Comparison of ENCODE assay signal across 14 cellular contexts in genomic region chr7:142539901-142540300, GRCh38.
A peak's percentile ranks its signal among the peaks of the same experiment; 100 is the strongest.
DNase-seq lines count a peak whose midpoint lies in the region; ATAC-seq and TF ChIP-seq lines count a peak whose summit lies in the region.
"Had no signal": no experiment of that assay in that cellular context is flagged by ENCODE, and none has a peak within 500 bp of the region (broad histone marks: within the 10 kb centered on the region; RNA-seq: fewer than 3 reads in every experiment).

No MANE protein-coding gene starts in this region.

- H3K9me3 Mint-ChIP-seq in activated CD4-positive, alpha-beta T cell treated with anti-CD3 and anti-CD28 coated beads, Interleukin-2, amount 10 ng/mL, durations not matched to agents 24 days and 14 days, result no peaks in the 10 kb centered on the region
- no peaks in the 10 kb centered on the region for H3K9me3 Mint-ChIP-seq in naive thymus-derived CD4-positive, alpha-beta T cell
- no peaks in the 10 kb centered on the region for H3K9me3 Mint-ChIP-seq in chondrocyte (ENCODE audit: low read depth)
- H3K9me3 Mint-ChIP-seq: type B pancreatic cell had no signal

- POLR2A ChIA-PET in naive thymus-derived CD4-positive, alpha-beta T cell (lab: Charles Lee), result interaction anchor here (1.4 to 5.8 kb wide), 2 partner anchors 257 to 259 kb away, joined by 4 to 52 read pairs; no protein-coding TSS in a partner anchor

- in situ Hi-C loops in astrocyte of the spinal cord (cut with HindIII; ENCODE audit: low sequenced_read_pairs), result no loop called here

- CTCF ChIA-PET in naive thymus-derived CD4-positive, alpha-beta T cell (lab: Charles Lee), result no interaction called here

- no peaks in the 10 kb centered on the region for H3K27me3 Mint-ChIP-seq in activated CD4-positive, alpha-beta T cell treated with anti-CD3 and anti-CD28 coated beads, Interleukin-2, amount 10 ng/mL, durations not matched to agents 24 days and 14 days
- H3K27me3 Mint-ChIP-seq in naive thymus-derived CD4-positive, alpha-beta T cell, result no peaks in the 10 kb centered on the region
- peaks cover 4% of the 10 kb centered on the region for H3K27me3 Mint-ChIP-seq in chondrocyte (ENCODE audit: low read depth)

- intact Hi-C loops in activated CD4-positive, alpha-beta T cell treated with anti-CD3 and anti-CD28 coated beads, Interleukin-2, amount 10 ng/mL, durations not matched to agents 24 days and 14 days (cut with micrococcal nuclease), result loop anchor here (5.0 to 10.0 kb wide), 3 partner anchors 62 to 675 kb away; no protein-coding TSS in a partner anchor
- intact Hi-C loops in naive thymus-derived CD4-positive, alpha-beta T cell (cut with micrococcal nuclease), result loop anchor here in 1 of 2 donors (10.0 kb wide), 2 partner anchors 95 to 675 kb away; no protein-coding TSS in a partner anchor
- intact Hi-C loops in body of pancreas (cut with DNase I), result no loop called here

- peaks cover 3 to 31% of the 10 kb centered on the region in 2 donors for H3K4me1 ChIP-seq in naive thymus-derived CD4-positive, alpha-beta T cell (ENCODE audit: control insufficient read depth in 2 of 2, insufficient read depth in 2 of 2, low read length in 2 of 2)
- H3K4me1 ChIP-seq in body of pancreas, result no peaks in the 10 kb centered on the region

- no peak for TF ChIP-seq CTCF in astrocyte of the spinal cord (IDR thresholded peaks at IDR 0.05; ENCODE audit: low read depth, low read length)
- TF ChIP-seq CTCF in body of pancreas (IDR thresholded peaks at IDR 0.05), result no peak
- no peak for TF ChIP-seq CTCF in chondrocyte (IDR thresholded peaks at IDR 0.05)

- H3K4me3 ChIP-seq in astrocyte of the spinal cord (ENCODE audit: low read depth, low read length), result no peak overlapping the region
- H3K4me3 ChIP-seq in naive thymus-derived CD4-positive, alpha-beta T cell (ENCODE audit: low read length), result no peak overlapping the region
- no peak overlapping the region for H3K4me3 ChIP-seq in body of pancreas

- peak overlapping the region; percentile 21 for H3K4me3 Mint-ChIP-seq in activated CD4-positive, alpha-beta T cell treated with anti-CD3 and anti-CD28 coated beads, Interleukin-2, amount 10 ng/mL, durations not matched to agents 24 days and 14 days
- peak overlapping the region in 8 of 10 donors; percentile 30 to 74 (median 52) for H3K4me3 Mint-ChIP-seq in naive thymus-derived CD4-positive, alpha-beta T cell
- H3K4me3 Mint-ChIP-seq in chondrocyte (ENCODE audit: unreplicated experiment), result no peak overlapping the region
- H3K4me3 Mint-ChIP-seq: type B pancreatic cell had no signal

- H3K27me3 ChIP-seq in naive thymus-derived CD4-positive, alpha-beta T cell (ENCODE audit: control insufficient read depth in 2 of 2, insufficient read depth in 2 of 2, low read length in 2 of 2), result no peaks in the 10 kb centered on the region
- no peaks in the 10 kb centered on the region for H3K27me3 ChIP-seq in body of pancreas

- no peak for ATAC-seq in naive thymus-derived CD4-positive, alpha-beta T cell
- ATAC-seq in body of pancreas, result no peak
- ATAC-seq: left ventricle myocardium superior had no signal

- H3K36me3 Mint-ChIP-seq in activated CD4-positive, alpha-beta T cell treated with anti-CD3 and anti-CD28 coated beads, Interleukin-2, amount 10 ng/mL, durations not matched to agents 24 days and 14 days (ENCODE audit: low read depth), result no peaks in the 10 kb centered on the region
- no peaks in the 10 kb centered on the region for H3K36me3 Mint-ChIP-seq in naive thymus-derived CD4-positive, alpha-beta T cell
- no peaks in the 10 kb centered on the region for H3K36me3 Mint-ChIP-seq in chondrocyte (ENCODE audit: low read depth)
- H3K36me3 Mint-ChIP-seq: type B pancreatic cell had no signal

- no peak overlapping the region for H3K27ac ChIP-seq in naive thymus-derived CD4-positive, alpha-beta T cell (ENCODE audit: low read depth, low read length)
- H3K27ac ChIP-seq in body of pancreas, result no peak overlapping the region
- H3K27ac ChIP-seq: HL-60 had no signal

- no peak for TF ChIP-seq POLR2A in body of pancreas (IDR thresholded peaks at IDR 0.05)

- H3K36me3 ChIP-seq in naive thymus-derived CD4-positive, alpha-beta T cell (ENCODE audit: control insufficient read depth in 2 of 3, insufficient read depth in 3 of 3, low read length in 3 of 3), result no peaks in the 10 kb centered on the region
- H3K36me3 ChIP-seq in body of pancreas (replicated peaks in 1 of 2; ENCODE audit: insufficient read depth in 1 of 2, low read depth in 2 of 2), result no peaks in the 10 kb centered on the region

- 8 to 20% methylated on average over 1 of the region's 1 CpG for WGBS in body of pancreas, 2 donors

- H3K4me1 Mint-ChIP-seq in activated CD4-positive, alpha-beta T cell treated with anti-CD3 and anti-CD28 coated beads, Interleukin-2, amount 10 ng/mL, durations not matched to agents 24 days and 14 days, result peaks cover 26% of the 10 kb centered on the region
- H3K4me1 Mint-ChIP-seq in naive thymus-derived CD4-positive, alpha-beta T cell, result peaks cover 11 to 41% (median 34%) of the 10 kb centered on the region in 7 donors
- peaks cover 10% of the 10 kb centered on the region for H3K4me1 Mint-ChIP-seq in chondrocyte (ENCODE audit: low read depth)

- peak overlapping the region; percentile 80 for H3K27ac Mint-ChIP-seq in activated CD4-positive, alpha-beta T cell treated with anti-CD3 and anti-CD28 coated beads, Interleukin-2, amount 10 ng/mL, durations not matched to agents 24 days and 14 days
- peak overlapping the region; percentile 1 to 86 (median 65) for H3K27ac Mint-ChIP-seq in naive thymus-derived CD4-positive, alpha-beta T cell
- no peak overlapping the region for H3K27ac Mint-ChIP-seq in chondrocyte (ENCODE audit: unreplicated experiment)
- H3K27ac Mint-ChIP-seq: type B pancreatic cell had no signal

- DNase-seq in activated CD4-positive, alpha-beta T cell treated with anti-CD3 and anti-CD28 coated beads, Interleukin-2, amount 10 ng/mL, durations not matched to agents 24 days and 14 days, result peak; percentile 45
- no peak for DNase-seq in activated CD4-positive, alpha-beta T cell treated with anti-CD3 and anti-CD28 coated beads for 1 hour
- DNase-seq in M059J (ENCODE audit: low read depth) (peak; percentile 83), astrocyte of the spinal cord (ENCODE audit: low read depth, low spot score) (peak; percentile 78), body of pancreas (no peak), chondrocyte (ENCODE audit: low spot score) (no peak)
- no peak for DNase-seq in naive thymus-derived CD4-positive, alpha-beta T cell
- no peak for DNase-seq in stimulated activated CD4-positive, alpha-beta T cell treated with anti-CD3 and anti-CD28 coated beads, Interleukin-1b, Interleukin-23, amount 100 ng/mL, for 48 hours
- DNase-seq: left ventricle myocardium superior, NCI-H1105, NCI-H524 treated with DMSO at 0.1 percent for 48 hours, SHP77 treated with DMSO at 0.1 percent for 48 hours had no signal

- no peaks in the 10 kb centered on the region for H3K9me3 ChIP-seq in naive thymus-derived CD4-positive, alpha-beta T cell (ENCODE audit: control insufficient read depth in 2 of 3, low read length in 3 of 3)
- H3K9me3 ChIP-seq in body of pancreas, result no peaks in the 10 kb centered on the region

Comparison
In these comparisons a context has a peak if more than half of its experiments do, and no peak if none do; other contexts are left out.
1. DNase-seq: peak in activated CD4-positive, alpha-beta T cell treated with anti-CD3 and anti-CD28 coated beads, Interleukin-2, amount 10 ng/mL, durations not matched to agents 24 days and 14 days (single experiment), M059J (single experiment) and astrocyte of the spinal cord (single experiment); none in activated CD4-positive, alpha-beta T cell treated with anti-CD3 and anti-CD28 coated beads for 1 hour (single experiment), naive thymus-derived CD4-positive, alpha-beta T cell (0 of 9), stimulated activated CD4-positive, alpha-beta T cell treated with anti-CD3 and anti-CD28 coated beads, Interleukin-1b, Interleukin-23, amount 100 ng/mL, for 48 hours (single experiment), body of pancreas (0 of 4) and chondrocyte (single experiment).